In genomic region chr18:44180683-44181082, GRCh38 we compare ENCODE assay signal across 34 cellular contexts.
DNase-seq lines count a peak whose midpoint lies in the region; ATAC-seq and TF ChIP-seq lines count a peak whose summit lies in the region.
"Had no signal": no experiment of that assay in that cellular context is flagged by ENCODE, and none has a peak within 500 bp of the region (broad histone marks: within the 10 kb centered on the region; RNA-seq: fewer than 3 reads in every experiment).

No MANE protein-coding gene starts in this region.

- H3K4me3 ChIP-seq in IMR-90 (ENCODE audit: insufficient read depth, low read depth, low read length) (no peak overlapping the region), SK-N-SH (ENCODE audit: low read depth in 2 of 2, low read length in 1 of 2) (no peak overlapping the region), epithelial cell of esophagus (ENCODE audit: low read length) (no peak overlapping the region)
- H3K4me3 ChIP-seq: BLaER1, left lung, ovary, stomach, tibial artery had no signal

- no peak overlapping the region for H2BK120ac ChIP-seq in IMR-90 (ENCODE audit: low read depth, low read length)

- H2BK20ac ChIP-seq in IMR-90 (ENCODE audit: low read depth, low read length), result no peak overlapping the region

- no peak for TF ChIP-seq CTCF in IMR-90 (conservative IDR thresholded peaks at IDR 0.05; ENCODE audit: low read depth, low read length)
- TF ChIP-seq CTCF in SK-N-SH (IDR thresholded peaks at IDR 0.05), result no peak
- TF ChIP-seq CTCF in epithelial cell of esophagus (IDR thresholded peaks at IDR 0.05; ENCODE audit: insufficient read depth, low read depth, low read length, missing control alignments), result no peak

- H2AFZ ChIP-seq in IMR-90 (replicated peaks; ENCODE audit: low read length, poor library complexity), result no peak overlapping the region
- H2AFZ ChIP-seq in SK-N-SH (ENCODE audit: low read depth), result no peak overlapping the region

- no peak overlapping the region for H2AK5ac ChIP-seq in IMR-90 (ENCODE audit: low read depth, low read length)

- no peak overlapping the region for H2BK5ac ChIP-seq in IMR-90 (ENCODE audit: low read depth, low read length, poor library complexity, severe bottlenecking)

- no peaks in the 10 kb centered on the region for H3K4me1 ChIP-seq in IMR-90 (ENCODE audit: control insufficient read depth, insufficient read depth, low read length)
- H3K4me1 ChIP-seq in SK-N-SH (ENCODE audit: control insufficient read depth in 1 of 2, insufficient read depth in 2 of 2, low read depth in 1 of 2, low read length in 1 of 2), result no peaks in the 10 kb centered on the region
- H3K4me1 ChIP-seq: BLaER1, left lung, stomach, tibial artery had no signal

- H3K9me3 ChIP-seq in IMR-90 (ENCODE audit: control insufficient read depth, insufficient read depth, low read length) (no peaks in the 10 kb centered on the region), SK-N-SH (no peaks in the 10 kb centered on the region)
- H3K9me3 ChIP-seq: BLaER1, left lung, ovary, stomach, tibial artery had no signal

- BruUV-seq in IMR-90 (replicated peaks; lab: Mats Ljungman, UMichigan), result no TSS peak

- no peak overlapping the region for H4K91ac ChIP-seq in IMR-90 (ENCODE audit: insufficient read depth, low read depth, low read length)

- H2AK9ac ChIP-seq in IMR-90 (replicated peaks; ENCODE audit: low read depth, low read length, poor library complexity), result no peak overlapping the region

- H3K4me3 Mint-ChIP-seq in stimulated activated naive B cell treated with anti-CD40 and anti-IgM and Interleukin-4, amounts not matched to agents 10 μg/mL and 1 μg/mL and 100 μg/mL, for 72 hours, result no peak overlapping the region
- H3K4me3 Mint-ChIP-seq: activated naive CD4-positive, alpha-beta T cell treated with anti-CD3 and anti-CD28 coated beads, Interleukin-2, amount 50 U/mL, for 24 hours; activated T-helper 17 cell treated with anti-CD3 and anti-CD28 coated beads, Interleukin-2, amount 50 U/mL, for 72 hours; brain; endodermal cell; immature natural killer cell; nephron; T-cell had no signal

- H2BK15ac ChIP-seq in IMR-90 (ENCODE audit: low read depth, low read length), result no peak overlapping the region

- no peak overlapping the region for H3K27ac ChIP-seq in IMR-90 (ENCODE audit: insufficient read depth, low read length)
- H3K27ac ChIP-seq in SK-N-SH (ENCODE audit: low read depth in 2 of 2, low read length in 1 of 2), result no peak overlapping the region
- H3K27ac ChIP-seq: BLaER1, KMS-11, left lung, ovary, stomach, tibial artery had no signal

- no peak overlapping the region for H3K27ac Mint-ChIP-seq in stimulated activated naive B cell treated with anti-CD40 and anti-IgM and Interleukin-4, amounts not matched to agents 10 μg/mL and 1 μg/mL and 100 μg/mL, for 72 hours
- H3K27ac Mint-ChIP-seq: activated naive CD4-positive, alpha-beta T cell treated with anti-CD3 and anti-CD28 coated beads, Interleukin-2, amount 50 U/mL, for 24 hours; activated T-helper 17 cell treated with anti-CD3 and anti-CD28 coated beads, Interleukin-2, amount 50 U/mL, for 72 hours; brain; endodermal cell; immature natural killer cell; nephron; T-cell had no signal

- H3K9ac ChIP-seq in IMR-90 (ENCODE audit: low read depth, low read length), result no peak overlapping the region
- H3K9ac ChIP-seq in SK-N-SH, result no peak overlapping the region
- H3K9ac ChIP-seq: BLaER1, KMS-11 had no signal

- no peaks in the 10 kb centered on the region for H3K9me3 Mint-ChIP-seq in stimulated activated naive B cell treated with anti-CD40 and anti-IgM and Interleukin-4, amounts not matched to agents 10 μg/mL and 1 μg/mL and 100 μg/mL, for 72 hours
- H3K9me3 Mint-ChIP-seq: brain, endodermal cell, nephron had no signal

- no peak overlapping the region for H3K18ac ChIP-seq in IMR-90 (ENCODE audit: low read depth, low read length)

- H3K27me3 ChIP-seq in IMR-90 (ENCODE audit: control insufficient read depth, insufficient read depth, low read length) (no peaks in the 10 kb centered on the region), SK-N-SH (ENCODE audit: insufficient read depth) (no peaks in the 10 kb centered on the region)
- H3K27me3 ChIP-seq: BLaER1, left lung, ovary, stomach, tibial artery had no signal

- in situ Hi-C loops in IMR-90 (cut with MboI; ENCODE audit: low sequenced_read_pairs), result no loop called here

- no peak overlapping the region for H3K4me2 ChIP-seq in IMR-90 (ENCODE audit: low read depth, low read length)
- no peak overlapping the region for H3K4me2 ChIP-seq in SK-N-SH
- H3K4me2 ChIP-seq: BLaER1, KMS-11 had no signal

- POLR2A ChIA-PET in IMR-90 (lab: Charles Lee; ENCODE audit: unreplicated experiment), result no interaction called here
- POLR2A ChIA-PET in SK-N-SH (lab: Yijun Ruan, JAX), result no interaction called here

- no peaks in the 10 kb centered on the region for H3K9me1 ChIP-seq in IMR-90 (ENCODE audit: insufficient read depth, low read length)

- dilution Hi-C loops in IMR-90 (cut with HindIII; ENCODE audit: low sequenced_read_pairs, unreplicated experiment), result no loop called here

- H4K5ac ChIP-seq in IMR-90 (ENCODE audit: low read depth, low read length), result no peak overlapping the region

- no peak overlapping the region for H4K8ac ChIP-seq in IMR-90 (ENCODE audit: low read depth in 2 of 2, low read length in 2 of 2)

- H3K23ac ChIP-seq in IMR-90 (ENCODE audit: low read depth, low read length), result no peak overlapping the region

- TF ChIP-seq RAD21 in IMR-90 (IDR thresholded peaks at IDR 0.05; ENCODE audit: low read length) (no peak), SK-N-SH (IDR thresholded peaks at IDR 0.05; ENCODE audit: low read length) (no peak)

- no peak overlapping the region for H3K14ac ChIP-seq in IMR-90 (replicated peaks; ENCODE audit: low read depth, low read length)

- TF ChIP-seq POLR2A in IMR-90 (IDR thresholded peaks at IDR 0.05; ENCODE audit: low read depth, low read length), result no peak

- no CpG with 5 or more reads among the region's 1 CpG for WGBS in IMR-90 (ENCODE audit: extremely low coverage in 2 of 2, insufficient read length in 1 of 2), 2 experiments
- WGBS in SK-N-SH (ENCODE audit: low lambda C conversion rate), result 57% methylated on average over 1 of the region's 1 CpG

- CTCF ChIA-PET in IMR-90 (lab: Yijun Ruan, JAX), result interaction anchor here (0.8 kb wide), 1 partner anchor 12 kb away, joined by 3 read pairs; no protein-coding TSS in a partner anchor
- CTCF ChIA-PET in SK-N-SH (lab: Yijun Ruan, JAX), result interaction anchor here (1.7 kb wide), 1 partner anchor 50 kb away, joined by 7 read pairs; no protein-coding TSS in a partner anchor

- TF ChIP-seq EP300 in SK-N-SH (IDR thresholded peaks at IDR 0.05; ENCODE audit: borderline replicate concordance in 1 of 2, low read depth in 1 of 2, low read length in 1 of 2), result no peak

- DNase-seq in IMR-90 (peak; percentile 3), SK-N-SH (no peak), epithelial cell of esophagus (ENCODE audit: low read depth) (peak; percentile 92), iris pigment epithelial cell (ENCODE audit: low read depth) (peak; percentile 71), iPS-NIHi7 (ENCODE audit: extremely low spot score) (no peak)
- no peak for DNase-seq in effector CD8-positive, alpha-beta T cell (lab: John Stamatoyannopoulos, UW)
- DNase-seq in stimulated activated naive B cell treated with anti-CD40 and anti-IgM and Interleukin-4, amounts not matched to agents 10 μg/mL and 1 μg/mL and 100 μg/mL, for 72 hours, result no peak
- no peak for DNase-seq in activated CD8-positive, alpha-beta memory T cell treated with anti-CD3 and anti-CD28 coated beads for 24 hours
- DNase-seq: ACHN; activated CD4-positive, alpha-beta T cell treated with anti-CD3 and anti-CD28 coated beads, Interleukin-2, amount 50 U/mL, for 48 hours; activated CD8-positive, alpha-beta memory T cell treated with anti-CD3 and anti-CD28 coated beads, Interleukin-2, amount 50 U/mL, for 48 hours; COR-L47; cortex of kidney; DMS79; endodermal cell; foreskin melanocyte; immature natural killer cell; left lung; NCI-H1092; NCI-H1930; NCI-H345; NCI-H82; ovary; right cardiac atrium; SIG-M5; stomach; T-cell; tibial artery had no signal

- H3K27me3 Mint-ChIP-seq in stimulated activated naive B cell treated with anti-CD40 and anti-IgM and Interleukin-4, amounts not matched to agents 10 μg/mL and 1 μg/mL and 100 μg/mL, for 72 hours, result peaks cover 0 to 4% of the 10 kb centered on the region in 2 donors
- H3K27me3 Mint-ChIP-seq: activated naive CD4-positive, alpha-beta T cell treated with anti-CD3 and anti-CD28 coated beads, Interleukin-2, amount 50 U/mL, for 24 hours; activated T-helper 17 cell treated with anti-CD3 and anti-CD28 coated beads, Interleukin-2, amount 50 U/mL, for 72 hours; brain; T-cell had no signal

- H3K79me2 ChIP-seq in SK-N-SH (ENCODE audit: insufficient read depth), result no peaks in the 10 kb centered on the region

- intact Hi-C loops in IMR-90 (cut with micrococcal nuclease), result no loop called here

- H3K36me3 ChIP-seq in IMR-90 (ENCODE audit: control insufficient read depth, insufficient read depth, low read length), result no peaks in the 10 kb centered on the region
- H3K36me3 ChIP-seq in SK-N-SH (replicated peaks in 1 of 2; ENCODE audit: control insufficient read depth in 1 of 2, insufficient read depth in 2 of 2, low read length in 1 of 2), result no peaks in the 10 kb centered on the region
- H3K36me3 ChIP-seq: BLaER1, left lung, ovary, stomach, tibial artery had no signal

- H4K20me1 ChIP-seq in IMR-90 (ENCODE audit: insufficient read depth, low read length) (no peaks in the 10 kb centered on the region), SK-N-SH (ENCODE audit: insufficient read depth) (no peaks in the 10 kb centered on the region)
- H4K20me1 ChIP-seq: BLaER1 had no signal

- H3K4ac ChIP-seq in IMR-90 (ENCODE audit: low read depth, low read length), result no peak overlapping the region

- no peaks in the 10 kb centered on the region for H3K36me3 Mint-ChIP-seq in stimulated activated naive B cell treated with anti-CD40 and anti-IgM and Interleukin-4, amounts not matched to agents 10 μg/mL and 1 μg/mL and 100 μg/mL, for 72 hours
- H3K36me3 Mint-ChIP-seq: activated naive CD4-positive, alpha-beta T cell treated with anti-CD3 and anti-CD28 coated beads, Interleukin-2, amount 50 U/mL, for 24 hours; brain; immature natural killer cell; T-cell had no signal

- H3K4me1 Mint-ChIP-seq in stimulated activated naive B cell treated with anti-CD40 and anti-IgM and Interleukin-4, amounts not matched to agents 10 μg/mL and 1 μg/mL and 100 μg/mL, for 72 hours, result no peaks in the 10 kb centered on the region
- H3K4me1 Mint-ChIP-seq: activated naive CD4-positive, alpha-beta T cell treated with anti-CD3 and anti-CD28 coated beads, Interleukin-2, amount 50 U/mL, for 24 hours; activated T-helper 17 cell treated with anti-CD3 and anti-CD28 coated beads, Interleukin-2, amount 50 U/mL, for 72 hours; immature natural killer cell; nephron; T-cell had no signal

- no peaks in the 10 kb centered on the region for H3K79me1 ChIP-seq in IMR-90 (ENCODE audit: low read depth in 1 of 2, low read length in 2 of 2)

- H3K9me2 ChIP-seq in SK-N-SH, result no peaks in the 10 kb centered on the region

- ATAC-seq in IMR-90 (ENCODE audit: low read depth), result no peak
- ATAC-seq in stimulated activated naive B cell treated with anti-CD40 and anti-IgM and Interleukin-4, amounts not matched to agents 10 μg/mL and 1 μg/mL and 100 μg/mL, for 72 hours (replicated peaks), result no peak
- ATAC-seq: activated T-helper 17 cell treated with anti-CD3 and anti-CD28 coated beads, Interleukin-2, amount 50 U/mL, for 72 hours; left lung; T-cell had no signal

- no peak overlapping the region for H3K56ac ChIP-seq in IMR-90 (ENCODE audit: extremely low read depth, insufficient read depth, low read length)

- H3F3A ChIP-seq in SK-N-SH (replicated peaks; ENCODE audit: insufficient read depth), result no peaks in the 10 kb centered on the region

Comparison
In these comparisons a context has a peak if more than half of its experiments do, and no peak if none do; other contexts are left out.
1. DNase-seq: peak in IMR-90 (single experiment), epithelial cell of esophagus (single experiment) and iris pigment epithelial cell (single experiment); none in SK-N-SH (single experiment), effector CD8-positive, alpha-beta T cell (single experiment), stimulated activated naive B cell treated with anti-CD40 and anti-IgM and Interleukin-4, amounts not matched to agents 10 μg/mL and 1 μg/mL and 100 μg/mL, for 72 hours (single experiment), iPS-NIHi7 (single experiment) and activated CD8-positive, alpha-beta memory T cell treated with anti-CD3 and anti-CD28 coated beads for 24 hours (single experiment).